ENCODE assay signal across 26 cellular contexts in genomic region chr11:36689442-36689841, GRCh38.
"Had no signal": no experiment of that assay in that cellular context is flagged by ENCODE, and none has a peak within 500 bp of the region (broad histone marks: within the 10 kb centered on the region; RNA-seq: fewer than 3 reads in every experiment).

No MANE protein-coding gene starts in this region.

- H3K27me3 ChIP-seq: suprapubic skin, testis, thyroid gland, transverse colon, upper lobe of left lung, upper lobe of right lung, uterus, vagina had no signal

- DNase-seq: stimulated activated CD4-positive, alpha-beta T cell treated with anti-CD3 and anti-CD28 coated beads, Interleukin-2, amount 100 ng/mL, for 48 hours; stimulated activated CD4-positive, alpha-beta T cell treated with anti-CD3 and anti-CD28 coated beads, Interleukin-4, amount 100 ng/mL, for 1 hour; stimulated activated CD4-positive, alpha-beta T cell treated with anti-CD3 and anti-CD28 coated beads, Interleukin-4, amount 100 ng/mL, for 24 hours; stimulated activated CD4-positive, alpha-beta T cell treated with anti-CD3 and anti-CD28 coated beads, Interleukin-4, amount 100 ng/mL, for 4 hours; stimulated activated CD8-positive, alpha-beta memory T cell treated with anti-CD3 and anti-CD28 coated beads, Interleukin-4, amount 100 ng/mL, for 48 hours; stimulated activated naive B cell treated with anti-CD40 and anti-IgM and Interleukin-4, amounts not matched to agents 10 μg/mL and 1 μg/mL and 100 μg/mL, for 72 hours; stimulated activated naive CD4-positive, alpha-beta T cell; stimulated activated naive CD4-positive, alpha-beta T cell treated with Interleukin-2 at 50 U/mL for 16 hours; stimulated activated naive CD8-positive, alpha-beta T cell treated with anti-CD3 and anti-CD28 coated beads, Interleukin-15, amount 100 ng/mL, for 72 hours; stimulated activated naive CD8-positive, alpha-beta T cell treated with anti-CD3 and anti-CD28 coated beads, Interleukin-15, Interleukin-2, amounts not matched to agents 100 U/mL and 50 U/mL, for 24 hours; stomach; substantia nigra; testis; thyroid gland; tibial artery; transverse colon; trophoblast cell; upper lobe of left lung; upper lobe of right lung; uterus had no signal

- H3K9me3 ChIP-seq: stomach, suprapubic skin, testis, thoracic aorta, thyroid gland, tibial artery, tibial nerve, transverse colon, upper lobe of left lung, upper lobe of right lung, uterus, vagina had no signal

- H3K4me3 ChIP-seq: stomach, suprapubic skin, testis, thoracic aorta, thyroid gland, tibial artery, tibial nerve, transverse colon, upper lobe of left lung, upper lobe of right lung, uterus, vagina had no signal

- ATAC-seq: stimulated activated memory B cell treated with anti-CD40 and anti-IgM and Interleukin-4, amounts not matched to agents 10 μg/mL and 1 μg/mL and 100 μg/mL, for 72 hours; stimulated activated naive B cell treated with anti-CD40 and anti-IgM and Interleukin-4, amounts not matched to agents 10 μg/mL and 1 μg/mL and 100 μg/mL, for 72 hours; stimulated activated naive CD8-positive, alpha-beta T cell treated with anti-CD3 and anti-CD28 coated beads, Interleukin-15, amount 100 ng/mL, for 72 hours; stimulated activated naive CD8-positive, alpha-beta T cell treated with anti-CD3 and anti-CD28 coated beads, Interleukin-15, Interleukin-2, amounts not matched to agents 100 U/mL and 50 U/mL, for 24 hours; upper lobe of right lung had no signal

- H3K4me1 ChIP-seq: stomach, suprapubic skin, testis, thyroid gland, tibial nerve, upper lobe of left lung, upper lobe of right lung, uterus, vagina had no signal

- H3K27ac ChIP-seq: stomach, suprapubic skin, testis, thoracic aorta, thyroid gland, tibial artery, tibial nerve, transverse colon, upper lobe of left lung, upper lobe of right lung, uterus, vagina had no signal

- H3K36me3 ChIP-seq: stomach, suprapubic skin, thoracic aorta, thyroid gland, tibial artery, tibial nerve, transverse colon, upper lobe of left lung, upper lobe of right lung, uterus, vagina had no signal

- FAIRE-seq: urothelium cell line had no signal
